11 cellular contexts compared by ENCODE assay signal in genomic region chr2:207854484-207855386, GRCh38.
DNase-seq lines count a peak whose midpoint lies in the region; ATAC-seq and TF ChIP-seq lines count a peak whose summit lies in the region.
"Had no signal": no experiment of that assay in that cellular context is flagged by ENCODE, and none has a peak within 500 bp of the region (broad histone marks: within the 10 kb centered on the region; RNA-seq: fewer than 3 reads in every experiment).

No MANE protein-coding gene starts in this region.

- H3K4me1 ChIP-seq in breast epithelium = no peaks in the 10 kb centered on the region

- ATAC-seq in left colon (peak; percentile 57), GM19324 (IDR thresholded peaks at IDR 0.05; ENCODE audit: low FRiP score, unreplicated experiment) (no peak)
- ATAC-seq: heart right ventricle, right cardiac atrium had no signal

- no peaks in the 10 kb centered on the region for H3K27me3 ChIP-seq in breast epithelium
- H3K27me3 ChIP-seq: heart right ventricle had no signal

- TF ChIP-seq CTCF in HFF-Myc (IDR thresholded peaks at IDR 0.05; ENCODE audit: low read depth, low read length, missing control alignments) (no peak), breast epithelium (IDR thresholded peaks at IDR 0.05) (no peak)

- TF ChIP-seq POLR2A in breast epithelium (IDR thresholded peaks at IDR 0.05) = no peak

- H3K36me3 ChIP-seq in breast epithelium = no peaks in the 10 kb centered on the region

- intact Hi-C loops in left colon (cut with DNase I, micrococcal nuclease) = no loop called here
- intact Hi-C loops in breast epithelium (cut with DNase I; ENCODE audit: low total_unique reads) = no loop called here

- H3K9me3 ChIP-seq in breast epithelium = no peaks in the 10 kb centered on the region
- H3K9me3 ChIP-seq: heart right ventricle had no signal

- H3K27ac ChIP-seq in caudate nucleus (ENCODE audit: low read depth, low read length) = peak overlapping the region; percentile 4
- peak overlapping the region; percentile 57 for H3K27ac ChIP-seq in temporal lobe (ENCODE audit: low read depth, low read length)
- no peak overlapping the region for H3K27ac ChIP-seq in breast epithelium
- H3K27ac ChIP-seq: heart right ventricle had no signal

- H3K4me3 ChIP-seq in HFF-Myc (replicated peaks; ENCODE audit: low read depth, low read length) (no peak overlapping the region), breast epithelium (no peak overlapping the region)
- H3K4me3 ChIP-seq: heart right ventricle had no signal

- DNase-seq in HFF-Myc (ENCODE audit: extremely low read depth, low read depth) = peak; percentile 16
- DNase-seq in caudate nucleus (lab: John Stamatoyannopoulos, UW) = no peak
- DNase-seq in left colon = no peak
- no peak for DNase-seq in breast epithelium (ENCODE audit: low spot score in 2 of 2)
- DNase-seq in stimulated activated CD4-positive, alpha-beta T cell treated with anti-CD3 and anti-CD28 coated beads, Interleukin-4, amount 100 ng/mL, for 24 hours = no peak
- DNase-seq: heart right ventricle, mammary epithelial cell, NCI-H526, right cardiac atrium had no signal

Comparison
In these comparisons a context has a peak if more than half of its experiments do, and no peak if none do; other contexts are left out.
1. H3K27ac ChIP-seq: peak in caudate nucleus (single experiment) and temporal lobe (single experiment); none in breast epithelium (0 of 2).